ENCODE assay signal across 24 cellular contexts in the genomic region with DNA sequence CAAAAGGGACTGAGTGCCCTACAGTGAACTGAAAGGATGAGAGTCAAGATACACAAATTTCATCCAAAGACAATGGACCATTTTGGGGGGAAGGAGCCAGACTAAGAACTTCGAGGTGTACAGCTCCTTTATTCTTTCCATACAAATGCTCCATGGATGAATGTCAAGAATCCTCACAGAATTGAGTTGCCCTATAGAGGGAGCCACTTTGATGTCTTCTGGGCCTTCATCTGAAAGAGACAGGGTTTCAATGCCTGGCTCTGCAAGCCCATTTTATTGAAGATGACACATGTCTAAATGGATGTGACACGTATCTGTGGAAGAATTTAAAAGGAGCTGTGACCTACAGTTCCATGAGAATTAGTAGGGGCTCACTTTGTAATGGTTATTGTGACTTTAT. TPM values are rescaled to one million over a fixed set of nuclear protein-coding genes. Genes with fewer than 3 reads are reported as not detected.
A peak's percentile ranks its signal among the peaks of the same experiment; 100 is the strongest.
DNase-seq lines count a peak whose midpoint lies in the region; ATAC-seq and TF ChIP-seq lines count a peak whose summit lies in the region.
"Had no signal": no experiment of that assay in that cellular context is flagged by ENCODE, and none has a peak within 500 bp of the region (broad histone marks: within the 10 kb centered on the region; RNA-seq: fewer than 3 reads in every experiment).

No MANE protein-coding gene starts in this region.

- intact Hi-C loops in Panc1 (cut with micrococcal nuclease; ENCODE audit: unreplicated experiment) (no loop called here), cardiac septum (cut with DNase I) (no loop called here)

- H3K4me3 ChIP-seq in Panc1 (ENCODE audit: low read depth in 2 of 2, low read length in 2 of 2): no peak overlapping the region
- H3K4me3 ChIP-seq: cardiac muscle cell, dorsolateral prefrontal cortex, sigmoid colon, suprapubic skin had no signal

- peak; percentile 26; the same call in 1 of the 2 replicates for TF ChIP-seq CTCF in Panc1 (IDR thresholded peaks at IDR 0.05)

- in situ Hi-C loops in Panc1 (cut with HindIII; ENCODE audit: low pct_unique_long_range_greater_than_20kb, low sequenced_read_pairs): no loop called here

- no peak overlapping the region for H3K27ac ChIP-seq in Panc1 (ENCODE audit: low read length)
- H3K27ac ChIP-seq: cardiac muscle cell, dorsolateral prefrontal cortex, parathyroid adenoma, RWPE1, sigmoid colon, suprapubic skin had no signal

- DNase-seq in COLO829 (ENCODE audit: low spot score) (peak; percentile 2), HT1080 (ENCODE audit: low read depth) (peak; percentile 6), Panc1 (ENCODE audit: low read depth, low spot score) (no peak), kidney tubule cell (ENCODE audit: low spot score) (peak; percentile 30), cardiac septum (ENCODE audit: low spot score) (no peak), cerebellar cortex (ENCODE audit: low spot score) (no peak)
- DNase-seq: activated CD8-positive, alpha-beta T cell treated with anti-CD3 and anti-CD28 coated beads for 36 hours; activated naive CD4-positive, alpha-beta T cell; amniotic stem cell; CD8-positive, alpha-beta memory T cell; dorsolateral prefrontal cortex; left colon; natural killer cell; NCI-H1092 treated with DMSO at 0.1 percent for 48 hours; NCI-H2081; sigmoid colon; T1000 had no signal

- no peaks in the 10 kb centered on the region for H3K9me3 ChIP-seq in Panc1 (ENCODE audit: control insufficient read depth, insufficient read depth, low read depth, low read length)
- H3K9me3 ChIP-seq: sigmoid colon, suprapubic skin had no signal

- peaks cover 1% of the 10 kb centered on the region; the same call in 1 of the 2 replicates for H3K27me3 ChIP-seq in Panc1 (ENCODE audit: control insufficient read depth, insufficient read depth, low read length)
- H3K27me3 ChIP-seq: cardiac muscle cell, dorsolateral prefrontal cortex, sigmoid colon, suprapubic skin had no signal

- no peaks in the 10 kb centered on the region for H3K36me3 ChIP-seq in Panc1 (ENCODE audit: control insufficient read depth, insufficient read depth, low read length)
- H3K36me3 ChIP-seq: cardiac muscle cell, sigmoid colon, suprapubic skin had no signal

- CTCF ChIA-PET in Panc1 (lab: Charles Lee): no interaction called here

- H3K4me1 ChIP-seq in Panc1 (ENCODE audit: control insufficient read depth, insufficient read depth, low read length): no peaks in the 10 kb centered on the region
- H3K4me1 ChIP-seq: parathyroid adenoma, suprapubic skin had no signal

- ATAC-seq in Panc1 (no peak), GM18861 (IDR thresholded peaks at IDR 0.05; ENCODE audit: unreplicated experiment) (no peak)
- ATAC-seq: activated CD4-positive, CD25-positive, alpha-beta regulatory T cell treated with anti-CD3 and anti-CD28 coated beads, Interleukin-2, amount 50 U/mL, for 24 hours; activated CD8-positive, alpha-beta T cell treated with anti-CD3 and anti-CD28 coated beads for 36 hours; left colon; natural killer cell; stimulated activated effector memory CD8-positive, alpha-beta T cell treated with anti-CD3 and anti-CD28 coated beads, Interleukin-12 subunit alpha, Interleukin-12 subunit beta, amount 100 ng/mL, for 72 hours had no signal

- POLR2A ChIA-PET in Panc1 (lab: Charles Lee): no interaction called here

- no TSS peak for BruUV-seq in Panc1 (replicated peaks; lab: Mats Ljungman, UMichigan)

RNA-seq across cellular contexts. Expression of a gene that starts 32.0 kb away (rescaled TPM):
- total RNA-seq in HT1080 (2014; rRNA removed; shearing (Covaris generic)): not detected in 2 replicates
- 0.09 TPM in 1 of 2 replicates, not detected in the other for polyA plus RNA-seq in HT1080 (2015; cell fraction: cytosol; rRNA removed)
- 0.17 TPM in 1 of 2 replicates, not detected in the other for polyA plus RNA-seq in HT1080 (2015; cell fraction: nucleus; rRNA removed)
- total RNA-seq in Panc1 (2021; ENCODE audit: unreplicated experiment) (0.08 TPM), cardiac septum (0.57 TPM)
- not detected for polyA plus RNA-seq in Panc1 (2012; ENCODE audit: insufficient read length)
- total RNA-seq: activated CD8-positive, alpha-beta T cell treated with anti-CD3 and anti-CD28 coated beads for 36 hours; CD8-positive, alpha-beta memory T cell; natural killer cell had no signal
- polyA plus RNA-seq: CD8-positive, alpha-beta memory T cell had no signal

Comparison
In these comparisons a context has a peak if more than half of its experiments do, and no peak if none do; other contexts are left out.
1. DNase-seq: peak in COLO829 (single experiment), HT1080 (single experiment) and kidney tubule cell (single experiment); none in Panc1 (single experiment), cardiac septum (single experiment) and cerebellar cortex (single experiment).